ENCODE assay signal across 1 cellular context in the genomic region with DNA sequence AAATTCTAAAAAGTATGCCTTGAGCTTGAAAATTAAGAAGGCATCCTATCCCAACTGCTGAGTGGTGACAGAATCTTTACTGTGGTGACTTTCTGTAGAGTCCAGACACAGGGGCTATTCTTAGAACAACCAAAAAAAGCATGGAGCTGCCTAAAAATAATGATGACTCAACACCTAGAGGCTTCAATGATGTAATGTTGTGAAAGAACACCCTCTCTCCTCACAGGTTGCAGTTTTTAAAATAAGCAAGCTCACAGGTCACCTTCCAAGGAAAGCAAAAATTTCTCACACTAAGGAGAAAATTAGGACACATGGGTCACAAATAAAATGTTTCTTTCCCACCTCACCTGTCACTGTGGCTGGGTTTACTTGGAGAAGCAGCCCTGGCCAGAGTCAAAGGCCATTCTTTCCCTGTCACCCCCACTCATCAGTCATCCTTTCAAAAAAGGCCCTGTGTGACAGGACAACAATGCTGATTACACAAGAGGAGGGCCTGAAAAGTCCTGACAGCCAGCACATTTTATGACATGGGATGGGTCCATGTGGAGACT.
TF ChIP-seq lines count a peak whose summit lies in the region.

No MANE protein-coding gene starts in this region.

TF ChIP-seq in K562, 482 proteins besides CTCF, POLR2A, EP300 and RAD21 (continued from another document and continues in another):
- TF ChIP-seq GTF3C2 (IDR thresholded peaks at IDR 0.05; ENCODE audit: borderline replicate concordance, extremely low read depth, insufficient read length) = no peak
- TF ChIP-seq ZFP30 (CRISPR knock-in tag; IDR thresholded peaks at IDR 0.05; ENCODE audit: borderline replicate concordance) = no peak
- TF ChIP-seq STAT5A (IDR thresholded peaks at IDR 0.05; ENCODE audit: borderline replicate concordance, low read length) = no peak
- TF ChIP-seq ZBTB26 (CRISPR knock-in tag; IDR thresholded peaks at IDR 0.05) = no peak
- no peak for TF ChIP-seq ELK1 (CRISPR knock-in tag; IDR thresholded peaks at IDR 0.05)
- TF ChIP-seq FOS (IDR thresholded peaks at IDR 0.05; ENCODE audit: extremely low read depth, insufficient read length) = no peak
- no peak for TF ChIP-seq MCM2 (IDR thresholded peaks at IDR 0.05; ENCODE audit: low read depth)
- TF ChIP-seq MTA1 (IDR thresholded peaks at IDR 0.05; ENCODE audit: borderline replicate concordance) = no peak
- TF ChIP-seq TAF9B (IDR thresholded peaks at IDR 0.05; ENCODE audit: partially characterized antibody) = no peak
- no peak for TF ChIP-seq DLX4 (CRISPR knock-in tag; IDR thresholded peaks at IDR 0.05)
- TF ChIP-seq HCFC1 (IDR thresholded peaks at IDR 0.05; ENCODE audit: low read depth, low read length) = no peak
- peak; percentile 73 for TF ChIP-seq HDAC3 (IDR thresholded peaks at IDR 0.05; ENCODE audit: borderline replicate concordance, partially characterized antibody)
- peak; percentile 90 for TF ChIP-seq SMAD4 (CRISPR knock-in tag; conservative IDR thresholded peaks at IDR 0.05)
- TF ChIP-seq SMARCA5 (IDR thresholded peaks at IDR 0.05) = no peak
- no peak for TF ChIP-seq ETV1 (tag; conservative IDR thresholded peaks at IDR 0.05; ENCODE audit: low read depth)
- no peak for TF ChIP-seq ARID2 (IDR thresholded peaks at IDR 0.05)
- TF ChIP-seq PCBP1 (IDR thresholded peaks at IDR 0.05; ENCODE audit: low read depth, low read length, poor library complexity, severe bottlenecking) = no peak
- no peak for TF ChIP-seq ARNT (IDR thresholded peaks at IDR 0.05)
- no peak for TF ChIP-seq NFIC (IDR thresholded peaks at IDR 0.05)
- TF ChIP-seq, protein P1, sequence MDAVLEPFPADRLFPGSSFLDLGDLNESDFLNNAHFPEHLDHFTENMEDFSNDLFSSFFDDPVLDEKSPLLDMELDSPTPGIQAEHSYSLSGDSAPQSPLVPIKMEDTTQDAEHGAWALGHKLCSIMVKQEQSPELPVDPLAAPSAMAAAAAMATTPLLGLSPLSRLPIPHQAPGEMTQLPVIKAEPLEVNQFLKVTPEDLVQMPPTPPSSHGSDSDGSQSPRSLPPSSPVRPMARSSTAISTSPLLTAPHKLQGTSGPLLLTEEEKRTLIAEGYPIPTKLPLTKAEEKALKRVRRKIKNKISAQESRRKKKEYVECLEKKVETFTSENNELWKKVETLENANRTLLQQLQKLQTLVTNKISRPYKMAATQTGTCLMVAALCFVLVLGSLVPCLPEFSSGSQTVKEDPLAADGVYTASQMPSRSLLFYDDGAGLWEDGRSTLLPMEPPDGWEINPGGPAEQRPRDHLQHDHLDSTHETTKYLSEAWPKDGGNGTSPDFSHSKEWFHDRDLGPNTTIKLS (IDR thresholded peaks at IDR 0.05; ENCODE audit: borderline replicate concordance, low read depth) = no peak
- TF ChIP-seq SMARCC2 (IDR thresholded peaks at IDR 0.05; ENCODE audit: low read depth) = no peak
- TF ChIP-seq ZBTB9 (CRISPR knock-in tag; IDR thresholded peaks at IDR 0.05) = no peak
- peak; percentile 51 for TF ChIP-seq CEBPB (tag; IDR thresholded peaks at IDR 0.05)
- no peak for TF ChIP-seq ZSCAN29 (IDR thresholded peaks at IDR 0.05)
- TF ChIP-seq MYBL2 (IDR thresholded peaks at IDR 0.05; ENCODE audit: low read depth) = no peak
- TF ChIP-seq MYBL2 (CRISPR knock-in tag; IDR thresholded peaks at IDR 0.05; ENCODE audit: borderline replicate concordance) = no peak
- peak; percentile 76; the same call in 1 of the 2 replicates for TF ChIP-seq JUN (IDR thresholded peaks at IDR 0.05; ENCODE audit: borderline replicate concordance, low read depth, low read length)
- TF ChIP-seq JUN (CRISPR knock-in tag; IDR thresholded peaks at IDR 0.05; ENCODE audit: borderline replicate concordance) = no peak
- peak; percentile 91 for TF ChIP-seq ATF4 (CRISPR knock-in tag; IDR thresholded peaks at IDR 0.05)
- TF ChIP-seq HES1 (IDR thresholded peaks at IDR 0.05; ENCODE audit: low read depth) = no peak; the same call in 1 of the 2 replicates
- TF ChIP-seq, protein P2, sequence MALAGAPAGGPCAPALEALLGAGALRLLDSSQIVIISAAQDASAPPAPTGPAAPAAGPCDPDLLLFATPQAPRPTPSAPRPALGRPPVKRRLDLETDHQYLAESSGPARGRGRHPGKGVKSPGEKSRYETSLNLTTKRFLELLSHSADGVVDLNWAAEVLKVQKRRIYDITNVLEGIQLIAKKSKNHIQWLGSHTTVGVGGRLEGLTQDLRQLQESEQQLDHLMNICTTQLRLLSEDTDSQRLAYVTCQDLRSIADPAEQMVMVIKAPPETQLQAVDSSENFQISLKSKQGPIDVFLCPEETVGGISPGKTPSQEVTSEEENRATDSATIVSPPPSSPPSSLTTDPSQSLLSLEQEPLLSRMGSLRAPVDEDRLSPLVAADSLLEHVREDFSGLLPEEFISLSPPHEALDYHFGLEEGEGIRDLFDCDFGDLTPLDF (CRISPR knock-in tag; IDR thresholded peaks at IDR 0.05) = no peak
- TF ChIP-seq HIVEP1 (CRISPR knock-in tag; IDR thresholded peaks at IDR 0.05) = no peak
- TF ChIP-seq ZNF121 (CRISPR knock-in tag; conservative IDR thresholded peaks at IDR 0.05) = no peak
- no peak for TF ChIP-seq BRD4 (IDR thresholded peaks at IDR 0.05)
- TF ChIP-seq, protein P3, sequence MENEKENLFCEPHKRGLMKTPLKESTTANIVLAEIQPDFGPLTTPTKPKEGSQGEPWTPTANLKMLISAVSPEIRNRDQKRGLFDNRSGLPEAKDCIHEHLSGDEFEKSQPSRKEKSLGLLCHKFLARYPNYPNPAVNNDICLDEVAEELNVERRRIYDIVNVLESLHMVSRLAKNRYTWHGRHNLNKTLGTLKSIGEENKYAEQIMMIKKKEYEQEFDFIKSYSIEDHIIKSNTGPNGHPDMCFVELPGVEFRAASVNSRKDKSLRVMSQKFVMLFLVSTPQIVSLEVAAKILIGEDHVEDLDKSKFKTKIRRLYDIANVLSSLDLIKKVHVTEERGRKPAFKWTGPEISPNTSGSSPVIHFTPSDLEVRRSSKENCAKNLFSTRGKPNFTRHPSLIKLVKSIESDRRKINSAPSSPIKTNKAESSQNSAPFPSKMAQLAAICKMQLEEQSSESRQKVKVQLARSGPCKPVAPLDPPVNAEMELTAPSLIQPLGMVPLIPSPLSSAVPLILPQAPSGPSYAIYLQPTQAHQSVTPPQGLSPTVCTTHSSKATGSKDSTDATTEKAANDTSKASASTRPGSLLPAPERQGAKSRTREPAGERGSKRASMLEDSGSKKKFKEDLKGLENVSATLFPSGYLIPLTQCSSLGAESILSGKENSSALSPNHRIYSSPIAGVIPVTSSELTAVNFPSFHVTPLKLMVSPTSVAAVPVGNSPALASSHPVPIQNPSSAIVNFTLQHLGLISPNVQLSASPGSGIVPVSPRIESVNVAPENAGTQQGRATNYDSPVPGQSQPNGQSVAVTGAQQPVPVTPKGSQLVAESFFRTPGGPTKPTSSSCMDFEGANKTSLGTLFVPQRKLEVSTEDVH (IDR thresholded peaks at IDR 0.05; ENCODE audit: low read depth, partially characterized antibody) = no peak
- TF ChIP-seq ZNF589 (CRISPR knock-in tag; IDR thresholded peaks at IDR 0.05; ENCODE audit: low read depth) = peak; percentile 84
- TF ChIP-seq ZNF3 (CRISPR knock-in tag; IDR thresholded peaks at IDR 0.05) = no peak
- TF ChIP-seq ZNF561 (CRISPR knock-in tag; conservative IDR thresholded peaks at IDR 0.05) = no peak
- no peak for TF ChIP-seq OTX1 (CRISPR knock-in tag; IDR thresholded peaks at IDR 0.05)
- TF ChIP-seq ZNF75A (CRISPR knock-in tag; IDR thresholded peaks at IDR 0.05) = no peak
- peak; percentile 48; the same call in 1 of the 2 replicates for TF ChIP-seq CEBPG (CRISPR knock-in tag; IDR thresholded peaks at IDR 0.05)
- TF ChIP-seq CEBPG (tag; conservative IDR thresholded peaks at IDR 0.05 in 1 of 2, IDR thresholded peaks at IDR 0.05 in 1 of 2) = peak; percentile 95 to 97
- no peak for TF ChIP-seq GTF2A2 (tag; IDR thresholded peaks at IDR 0.05)
- TF ChIP-seq, protein P4, sequence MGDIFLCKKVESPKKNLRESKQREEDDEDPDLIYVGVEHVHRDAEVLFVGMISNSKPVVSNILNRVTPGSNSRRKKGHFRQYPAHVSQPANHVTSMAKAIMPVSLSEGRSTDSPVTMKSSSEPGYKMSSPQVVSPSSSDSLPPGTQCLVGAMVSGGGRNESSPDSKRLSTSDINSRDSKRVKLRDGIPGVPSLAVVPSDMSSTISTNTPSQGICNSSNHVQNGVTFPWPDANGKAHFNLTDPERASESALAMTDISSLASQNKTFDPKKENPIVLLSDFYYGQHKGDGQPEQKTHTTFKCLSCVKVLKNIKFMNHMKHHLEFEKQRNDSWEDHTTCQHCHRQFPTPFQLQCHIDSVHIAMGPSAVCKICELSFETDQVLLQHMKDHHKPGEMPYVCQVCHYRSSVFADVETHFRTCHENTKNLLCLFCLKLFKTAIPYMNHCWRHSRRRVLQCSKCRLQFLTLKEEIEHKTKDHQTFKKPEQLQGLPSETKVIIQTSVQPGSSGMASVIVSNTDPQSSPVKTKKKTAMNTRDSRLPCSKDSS (IDR thresholded peaks at IDR 0.05; ENCODE audit: low read depth, partially characterized antibody) = no peak
- TF ChIP-seq, protein P5, sequence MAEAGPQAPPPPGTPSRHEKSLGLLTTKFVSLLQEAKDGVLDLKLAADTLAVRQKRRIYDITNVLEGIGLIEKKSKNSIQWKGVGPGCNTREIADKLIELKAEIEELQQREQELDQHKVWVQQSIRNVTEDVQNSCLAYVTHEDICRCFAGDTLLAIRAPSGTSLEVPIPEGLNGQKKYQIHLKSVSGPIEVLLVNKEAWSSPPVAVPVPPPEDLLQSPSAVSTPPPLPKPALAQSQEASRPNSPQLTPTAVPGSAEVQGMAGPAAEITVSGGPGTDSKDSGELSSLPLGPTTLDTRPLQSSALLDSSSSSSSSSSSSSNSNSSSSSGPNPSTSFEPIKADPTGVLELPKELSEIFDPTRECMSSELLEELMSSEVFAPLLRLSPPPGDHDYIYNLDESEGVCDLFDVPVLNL (CRISPR knock-in tag; IDR thresholded peaks at IDR 0.05; ENCODE audit: low read depth) = no peak
- TF ChIP-seq HDAC6 (IDR thresholded peaks at IDR 0.05; ENCODE audit: low read depth, low read length) = no peak
- no peak for TF ChIP-seq ZNF764 (CRISPR knock-in tag; IDR thresholded peaks at IDR 0.05; ENCODE audit: low read depth)
- TF ChIP-seq ZSCAN32 (CRISPR knock-in tag; IDR thresholded peaks at IDR 0.05) = 0 out of 2 replicates have a peak, but pooled peaks have one; percentile 55
- TF ChIP-seq NCOA2 (IDR thresholded peaks at IDR 0.05; ENCODE audit: partially characterized antibody in 2 of 2) = no peak
